Comparison of ENCODE assay signal across 1 cellular context in the genomic region with DNA sequence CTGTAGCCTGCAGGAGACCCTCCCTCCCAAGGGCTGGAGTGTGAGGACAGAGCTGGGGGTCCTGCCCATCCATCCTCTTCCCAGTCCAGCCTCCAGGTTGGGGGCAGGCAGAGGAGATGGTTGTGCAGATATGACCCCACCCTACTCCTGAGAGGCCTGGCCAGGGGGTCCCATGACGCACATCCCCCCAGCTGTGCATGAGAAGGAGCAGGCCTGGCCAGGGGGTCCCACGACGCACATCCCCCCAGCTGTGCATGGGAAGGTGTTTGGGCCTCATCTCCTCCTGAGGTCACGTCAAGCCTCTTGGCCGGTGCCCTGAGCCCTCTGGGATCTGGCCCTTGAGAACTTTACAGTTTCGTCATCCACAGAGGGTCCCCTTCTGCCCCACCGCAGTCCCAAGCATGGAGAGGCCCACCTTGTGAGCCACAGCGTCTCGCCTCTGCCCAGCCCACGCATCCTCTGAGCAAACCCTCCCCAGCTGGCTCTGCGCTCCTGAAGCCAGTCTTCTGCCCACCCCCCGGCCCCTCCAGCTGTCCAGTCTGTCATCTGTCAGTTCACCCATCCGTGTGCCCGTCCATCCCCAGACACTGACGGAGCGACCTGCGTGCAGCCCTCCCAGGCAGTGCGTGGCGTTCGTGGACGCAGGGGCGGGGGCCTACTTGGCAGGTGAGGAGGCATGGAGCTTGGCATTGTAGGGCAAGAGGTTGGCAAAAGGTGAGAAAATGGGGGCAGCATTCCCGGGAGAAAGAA.
TF ChIP-seq lines count a peak whose summit lies in the region.

No MANE protein-coding gene starts in this region.

TF ChIP-seq in H1, 55 proteins besides CTCF, POLR2A, EP300 and RAD21:
- no peak for TF ChIP-seq RXRA (IDR thresholded peaks at IDR 0.05; ENCODE audit: insufficient read depth, low read depth, low read length)
- TF ChIP-seq FOSL1 (IDR thresholded peaks at IDR 0.05; ENCODE audit: insufficient read depth, low read depth, low read length), result no peak
- TF ChIP-seq RNF2 (IDR thresholded peaks at IDR 0.05; ENCODE audit: borderline replicate concordance, low read depth, low read length, missing control alignments, poor library complexity, severe bottlenecking), result no peak
- TF ChIP-seq, protein P1, sequence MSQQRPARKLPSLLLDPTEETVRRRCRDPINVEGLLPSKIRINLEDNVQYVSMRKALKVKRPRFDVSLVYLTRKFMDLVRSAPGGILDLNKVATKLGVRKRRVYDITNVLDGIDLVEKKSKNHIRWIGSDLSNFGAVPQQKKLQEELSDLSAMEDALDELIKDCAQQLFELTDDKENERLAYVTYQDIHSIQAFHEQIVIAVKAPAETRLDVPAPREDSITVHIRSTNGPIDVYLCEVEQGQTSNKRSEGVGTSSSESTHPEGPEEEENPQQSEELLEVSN (IDR thresholded peaks at IDR 0.05), result no peak
- TF ChIP-seq GABPA (IDR thresholded peaks at IDR 0.05; ENCODE audit: borderline replicate concordance, insufficient read depth, low read length), result no peak
- TF ChIP-seq PHF8 (conservative IDR thresholded peaks at IDR 0.05; ENCODE audit: low read depth, low read length), result no peak
- TF ChIP-seq SRF (IDR thresholded peaks at IDR 0.05; ENCODE audit: low read depth, low read length), result no peak
- TF ChIP-seq JUN (IDR thresholded peaks at IDR 0.05; ENCODE audit: low read depth, low read length), result no peak
- TF ChIP-seq MAFK (IDR thresholded peaks at IDR 0.05; ENCODE audit: low read depth, low read length), result no peak
- TF ChIP-seq JUND (IDR thresholded peaks at IDR 0.05; ENCODE audit: low read length), result no peak
- no peak for TF ChIP-seq SAP30 (IDR thresholded peaks at IDR 0.05; ENCODE audit: insufficient read depth, insufficient replicate concordance, low read length)
- TF ChIP-seq, protein P2, sequence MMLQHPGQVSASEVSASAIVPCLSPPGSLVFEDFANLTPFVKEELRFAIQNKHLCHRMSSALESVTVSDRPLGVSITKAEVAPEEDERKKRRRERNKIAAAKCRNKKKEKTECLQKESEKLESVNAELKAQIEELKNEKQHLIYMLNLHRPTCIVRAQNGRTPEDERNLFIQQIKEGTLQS (IDR thresholded peaks at IDR 0.05; ENCODE audit: insufficient read depth, low read depth, low read length), result no peak
- TF ChIP-seq CBX5 (IDR thresholded peaks at IDR 0.05; ENCODE audit: low read depth, low read length), result no peak
